10 cellular contexts compared by ENCODE assay signal in genomic region chr9:78046120-78046519, GRCh38.
"Had no signal": no experiment of that assay in that cellular context is flagged by ENCODE, and none has a peak within 500 bp of the region (broad histone marks: within the 10 kb centered on the region; RNA-seq: fewer than 3 reads in every experiment).

No MANE protein-coding gene starts in this region.

- H3K27ac ChIP-seq: GM23248 had no signal

- H2AFZ ChIP-seq: GM23248, GM23338 had no signal

- H3K9me3 ChIP-seq: HAP-1 had no signal

- H3K4me2 ChIP-seq: GM23338 had no signal

- FAIRE-seq: H1 had no signal

- H3K9ac ChIP-seq: GM23248 had no signal

- H3K4me3 ChIP-seq: GM23248, GM23338, HAP-1 had no signal

- H3K4me1 ChIP-seq: HAP-1 had no signal

- ATAC-seq: GM23338, HCT116 had no signal

- DNase-seq: GM23248, GOT3, H7, H9, HCEC 1CT, HFFc6 had no signal

- H3K36me3 ChIP-seq: HAP-1 had no signal
